ENCODE assay signal across 8 cellular contexts in the genomic region with DNA sequence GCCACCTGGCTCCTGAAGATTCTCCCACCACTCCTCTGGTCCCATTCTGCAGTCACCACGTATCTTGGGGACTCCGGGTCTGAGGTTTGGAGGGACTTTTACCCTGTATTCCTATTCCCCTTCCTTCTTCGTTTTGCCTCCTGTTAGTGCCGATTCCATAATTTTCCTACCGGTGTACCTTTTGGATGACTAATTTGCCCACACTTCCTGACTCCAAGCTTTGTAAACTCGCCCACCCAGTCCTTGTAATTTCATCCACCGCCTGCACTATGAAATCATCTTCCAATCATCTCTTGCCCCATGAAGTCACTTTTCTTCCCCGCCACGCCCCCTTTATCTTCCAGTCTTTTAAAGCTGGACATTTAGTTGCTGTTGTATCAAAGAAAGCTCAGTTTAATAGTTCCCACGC. TPM values are rescaled to one million over a fixed set of nuclear protein-coding genes. Genes with fewer than 3 reads are reported as not detected.
A peak's percentile ranks its signal among the peaks of the same experiment; 100 is the strongest.
DNase-seq lines count a peak whose midpoint lies in the region; ATAC-seq and TF ChIP-seq lines count a peak whose summit lies in the region.

No MANE protein-coding gene starts in this region.

- peak overlapping the region; percentile 95 for H3K4me2 ChIP-seq in mesendoderm (ENCODE audit: low read length)

- H3K4me1 ChIP-seq in mesendoderm (ENCODE audit: control insufficient read depth, low read depth, low read length), result no peaks in the 10 kb centered on the region
- H3K4me1 ChIP-seq in thyroid gland, result peaks cover 17 to 21% of the 10 kb centered on the region in 2 donors

- peak overlapping the region; percentile 92 for H3K56ac ChIP-seq in mesendoderm (ENCODE audit: low read length)

- peaks cover 14% of the 10 kb centered on the region; the same call in 1 of the 2 replicates for H3K36me3 ChIP-seq in SK-N-MC (ENCODE audit: insufficient read depth, low read length)
- no peaks in the 10 kb centered on the region for H3K36me3 ChIP-seq in mesendoderm (ENCODE audit: control insufficient read depth, insufficient read depth, low read length)
- H3K36me3 ChIP-seq in thyroid gland, result no peaks in the 10 kb centered on the region

- H3K18ac ChIP-seq in mesendoderm (ENCODE audit: low read length), result no peak overlapping the region

- H2BK120ac ChIP-seq in mesendoderm (ENCODE audit: low read depth, low read length), result no peak overlapping the region

- ATAC-seq in GM19397 (IDR thresholded peaks at IDR 0.05; ENCODE audit: unreplicated experiment) (peak; percentile 1), GM18520 (IDR thresholded peaks at IDR 0.05; ENCODE audit: unreplicated experiment) (no peak)

- in situ Hi-C loops in Caki2 (cut with HindIII; ENCODE audit: low pct_unique_long_range_greater_than_20kb, low sequenced_read_pairs), result no loop called here

- H3K27ac ChIP-seq in SK-N-MC (no peak overlapping the region), mesendoderm (ENCODE audit: low read depth, low read length) (no peak overlapping the region), thyroid gland (peak overlapping the region in 2 of 3 donors; percentile 78 to 95)

- no peak overlapping the region for H2BK5ac ChIP-seq in mesendoderm (ENCODE audit: low read length)

- intact Hi-C loops in thyroid gland (cut with DNase I), result loop anchor here (10.0 kb wide), 1 partner anchor 195 kb away; no protein-coding TSS in a partner anchor

- H3K4me3 ChIP-seq in SK-N-MC, result peak overlapping the region; percentile 93
- peak overlapping the region; percentile 94 for H3K4me3 ChIP-seq in mesendoderm (ENCODE audit: low read length)
- peak overlapping the region; percentile 38 to 73 (median 70) for H3K4me3 ChIP-seq in thyroid gland (replicated peaks in 1 of 3)

- TF ChIP-seq POLR2A in thyroid gland (IDR thresholded peaks at IDR 0.05), result no peak

- H3K4ac ChIP-seq in mesendoderm (ENCODE audit: low read depth, low read length), result no peak overlapping the region

- no peak overlapping the region for H2BK15ac ChIP-seq in mesendoderm (replicated peaks; ENCODE audit: low read depth)

- no peaks in the 10 kb centered on the region for H3K27me3 ChIP-seq in mesendoderm (ENCODE audit: insufficient read depth, low read length, poor library complexity)
- no peaks in the 10 kb centered on the region for H3K27me3 ChIP-seq in thyroid gland

- no peak overlapping the region for H3K23ac ChIP-seq in mesendoderm (ENCODE audit: low read length)

- H3K9ac ChIP-seq in SK-N-MC (ENCODE audit: insufficient read length), result peak overlapping the region; percentile 92
- peak overlapping the region; percentile 86 for H3K9ac ChIP-seq in mesendoderm (ENCODE audit: low read length)

- H3K79me2 ChIP-seq in mesendoderm (ENCODE audit: control insufficient read depth, insufficient read depth, low read length), result peaks cover 4% of the 10 kb centered on the region

- H3K9me3 ChIP-seq in SK-N-MC (ENCODE audit: low read depth, low read length) (no peaks in the 10 kb centered on the region), thyroid gland (no peaks in the 10 kb centered on the region)

- peaks cover 7% of the 10 kb centered on the region for H3K79me1 ChIP-seq in mesendoderm (ENCODE audit: low read length)

- no peak overlapping the region for H4K5ac ChIP-seq in mesendoderm (ENCODE audit: low read length)

- H4K8ac ChIP-seq in mesendoderm (ENCODE audit: low read depth, low read length), result no peak overlapping the region

- H2AK5ac ChIP-seq in mesendoderm (ENCODE audit: low read length), result no peak overlapping the region

- peak; percentile 45 for DNase-seq in Caki2 (ENCODE audit: low read depth)
- peak; percentile 74 for DNase-seq in HPDE6-E6E7 (ENCODE audit: extremely low spot score)
- no peak for DNase-seq in SK-N-MC (ENCODE audit: low read depth, low spot score)
- peak; percentile 73 for DNase-seq in dedifferentiated amniotic fluid mesenchymal stem cell (ENCODE audit: extremely low spot score)
- DNase-seq in mesendoderm, result peak; percentile 40
- peak; percentile 36 to 43 for DNase-seq in thyroid gland

- TF ChIP-seq CTCF in thyroid gland (IDR thresholded peaks at IDR 0.05), result no peak

- WGBS in mesendoderm (ENCODE audit: extremely low coverage, insufficient coverage, low lambda C conversion rate), result no CpG with 5 or more reads among the region's 10 CpGs
- 2 to 4% methylated on average over 10 of the region's 10 CpGs for WGBS in thyroid gland, 2 donors

RNA-seq across cellular contexts. Expression of gene UCHL3, which starts 0.6 kb away (rescaled TPM):
- total RNA-seq in Caki2 (2014; rRNA removed; shearing (Covaris generic); ENCODE audit: low replicate concordance), result 13.2 and 25.0 TPM in 2 replicates
- polyA plus RNA-seq in mesendoderm (2013, experiment 1 of 2), result 87.3 TPM
- polyA plus RNA-seq in mesendoderm (2013, experiment 2 of 2), result 84.9 TPM
- 10 to 100 TPM; 42.8 to 84.3 (median 58.4) TPM for total RNA-seq in thyroid gland

RNA-seq across cellular contexts. Expression of gene COMMD6, which starts 12.5 kb away (rescaled TPM):
- total RNA-seq in Caki2 (2014; rRNA removed; shearing (Covaris generic); ENCODE audit: low replicate concordance), result 107 and 140 TPM in 2 replicates
- polyA plus RNA-seq in mesendoderm (2013, experiment 1 of 2), result 208 TPM
- 207 TPM for polyA plus RNA-seq in mesendoderm (2013, experiment 2 of 2)
- 1,000 to 10,000 TPM in 1 of 4 donors, 100 to 1,000 TPM in 1, 10 to 100 TPM in 2; 84.6 to 1,117 (median 185) TPM for total RNA-seq in thyroid gland

Comparison
In these comparisons a context has a peak if more than half of its experiments do, and no peak if none do; other contexts are left out.
1. H3K27ac ChIP-seq: peak in thyroid gland (2 of 3); none in SK-N-MC (single experiment) and mesendoderm (single experiment).
2. Peak in every context shown above with its lines, with median percentiles within 50 percentile points of each other: H3K4me3 ChIP-seq.